ENCODE assay signal across 22 cellular contexts in genomic region chr13:63433546-63434150, GRCh38.
DNase-seq lines count a peak whose midpoint lies in the region; ATAC-seq, FAIRE-seq and TF ChIP-seq lines count a peak whose summit lies in the region.
"Had no signal": no experiment of that assay in that cellular context is flagged by ENCODE, and none has a peak within 500 bp of the region (broad histone marks: within the 10 kb centered on the region; RNA-seq: fewer than 3 reads in every experiment).

No MANE protein-coding gene starts in this region.

- no peaks in the 10 kb centered on the region for H3K27me3 ChIP-seq in thyroid gland
- H3K27me3 ChIP-seq in upper lobe of left lung = no peaks in the 10 kb centered on the region
- H3K27me3 ChIP-seq: hepatocyte, MG63, pancreas, right lobe of liver, tibial nerve had no signal

- DNase-seq in RWPE1 (ENCODE audit: low spot score) = peak; percentile 7
- peak; percentile 48 for DNase-seq in choroid plexus epithelial cell (ENCODE audit: low read depth)
- peak; percentile 22 for DNase-seq in non-pigmented ciliary epithelial cell (ENCODE audit: low read depth)
- no peak for DNase-seq in thyroid gland
- no peak for DNase-seq in upper lobe of left lung
- DNase-seq: activated CD4-positive, alpha-beta T cell treated with anti-CD3 and anti-CD28 coated beads, Interleukin-2, amount 10 ng/mL, durations not matched to agents 7 days and 5 days; activated CD8-positive, alpha-beta memory T cell treated with anti-CD3 and anti-CD28 coated beads, Interleukin-2, amount 50 U/mL, for 4 hours; effector CD8-positive, alpha-beta T cell; MG63; naive B cell; NCI-H1436; NK-92 treated with Interleukin-12 subunit alpha and Interleukin-12 subunit beta, amount 100 ng/mL, for 24 hours; pancreas; right lobe of liver; stimulated activated naive B cell treated with anti-CD40 and anti-IgM and Interleukin-4, amounts not matched to agents 10 μg/mL and 1 μg/mL and 100 μg/mL, for 72 hours had no signal

- TF ChIP-seq EP300 in upper lobe of left lung (IDR thresholded peaks at IDR 0.05) = no peak

- no peak for ATAC-seq in HG03175 (IDR thresholded peaks at IDR 0.05; ENCODE audit: unreplicated experiment)
- ATAC-seq in HG03520 (IDR thresholded peaks at IDR 0.05; ENCODE audit: unreplicated experiment) = no peak
- ATAC-seq in upper lobe of left lung (ENCODE audit: low FRiP score in 2 of 2) = no peak
- ATAC-seq: pancreas; right lobe of liver; stimulated activated naive B cell treated with anti-CD40 and anti-IgM and Interleukin-4, amounts not matched to agents 10 μg/mL and 1 μg/mL and 100 μg/mL, for 72 hours had no signal

- H3K4me1 ChIP-seq in thyroid gland (no peaks in the 10 kb centered on the region), upper lobe of left lung (no peaks in the 10 kb centered on the region)
- H3K4me1 ChIP-seq: pancreas, right lobe of liver, tibial nerve had no signal

- CTCF ChIA-PET in RWPE1 (lab: Yijun Ruan, JAX) = no interaction called here

- TF ChIP-seq POLR2A in thyroid gland (IDR thresholded peaks at IDR 0.05) (no peak), upper lobe of left lung (IDR thresholded peaks at IDR 0.05) (no peak)

- intact Hi-C loops in thyroid gland (cut with DNase I) = no loop called here

- FAIRE-seq in G401.6 (lab: Jason Lieb, UNC) = peak; percentile 50
- FAIRE-seq: H1, keratinocyte, pancreas had no signal

- H3K9me3 ChIP-seq in thyroid gland (no peaks in the 10 kb centered on the region), upper lobe of left lung (no peaks in the 10 kb centered on the region)
- H3K9me3 ChIP-seq: pancreas, right lobe of liver, tibial nerve had no signal

- POLR2A ChIA-PET in RWPE1 (lab: Yijun Ruan, JAX; ENCODE audit: low non-redundant PET) = no interaction called here

- H3K27ac ChIP-seq in RWPE1 (no peak overlapping the region), thyroid gland (no peak overlapping the region), upper lobe of left lung (no peak overlapping the region)
- H3K27ac ChIP-seq: hepatocyte, pancreas, right lobe of liver, tibial nerve had no signal

- H3K4me3 ChIP-seq in choroid plexus epithelial cell (ENCODE audit: low read depth, low read length) (no peak overlapping the region), thyroid gland (replicated peaks in 1 of 3) (no peak overlapping the region), upper lobe of left lung (no peak overlapping the region)
- H3K4me3 ChIP-seq: hepatocyte, MG63, pancreas, right lobe of liver, tibial nerve had no signal

- H3K36me3 ChIP-seq in thyroid gland (no peaks in the 10 kb centered on the region), upper lobe of left lung (no peaks in the 10 kb centered on the region)
- H3K36me3 ChIP-seq: MG63, pancreas, right lobe of liver, tibial nerve had no signal

- TF ChIP-seq CTCF in RWPE1 (conservative IDR thresholded peaks at IDR 0.05; ENCODE audit: low read depth) (no peak), choroid plexus epithelial cell (conservative IDR thresholded peaks at IDR 0.05; ENCODE audit: low read depth, low read length) (no peak), thyroid gland (IDR thresholded peaks at IDR 0.05) (no peak), upper lobe of left lung (IDR thresholded peaks at IDR 0.05) (no peak)

Comparison
In these comparisons a context has a peak if more than half of its experiments do, and no peak if none do; other contexts are left out.
1. DNase-seq: peak in RWPE1 (single experiment), choroid plexus epithelial cell (single experiment) and non-pigmented ciliary epithelial cell (single experiment); none in thyroid gland (0 of 2) and upper lobe of left lung (0 of 2).